In genomic region chr3:16770021-16770420, GRCh38 we compare ENCODE assay signal across 1 cellular context.
TF ChIP-seq lines count a peak whose summit lies in the region.

No MANE protein-coding gene starts in this region.

TF ChIP-seq in Ishikawa, 13 proteins besides CTCF, POLR2A, EP300 and RAD21:
- TF ChIP-seq REST (IDR thresholded peaks at IDR 0.05; ENCODE audit: low read depth), result 0 out of 2 replicates have a peak, but pooled peaks have one; percentile 27
- TF ChIP-seq MAX (IDR thresholded peaks at IDR 0.05), result no peak
- TF ChIP-seq CEBPB (IDR thresholded peaks at IDR 0.05), result no peak
- no peak for TF ChIP-seq ZBTB7A (IDR thresholded peaks at IDR 0.05; ENCODE audit: low read depth)
